10 cellular contexts compared by ENCODE assay signal in the genomic region with DNA sequence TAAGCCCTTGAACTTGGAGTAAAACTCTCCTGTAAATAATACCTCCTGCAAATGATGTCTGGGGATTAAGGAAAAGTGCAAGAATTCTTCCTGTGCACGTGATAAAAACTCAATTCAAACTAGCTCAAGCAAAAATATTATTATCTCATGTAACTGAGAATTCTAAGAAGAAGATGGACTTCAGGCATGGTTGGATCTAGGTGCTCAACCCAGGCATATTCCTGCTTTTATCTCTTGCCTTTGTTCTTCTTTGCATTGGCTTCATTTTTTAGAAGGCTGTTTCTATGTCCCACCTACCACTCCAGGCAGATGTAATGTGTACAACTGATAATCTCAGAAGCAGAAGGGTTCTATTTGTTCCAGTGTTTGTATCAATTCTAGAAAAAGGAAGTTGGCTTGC.
"Had no signal": no experiment of that assay in that cellular context is flagged by ENCODE, and none has a peak within 500 bp of the region (broad histone marks: within the 10 kb centered on the region; RNA-seq: fewer than 3 reads in every experiment).

No MANE protein-coding gene starts in this region.

- H2AFZ ChIP-seq: GM23248 had no signal

- H3K27ac ChIP-seq: GM23248 had no signal

- FAIRE-seq: H54 had no signal

- H3K9me3 ChIP-seq: HAP-1 had no signal

- H3K9ac ChIP-seq: GM23248 had no signal

- H3K36me3 ChIP-seq: HAP-1 had no signal

- H3K4me2 ChIP-seq: GM23338 had no signal

- DNase-seq: GM23248, GOT3, H7, H9, HCEC 1CT, HFFc6 had no signal

- H3K4me3 ChIP-seq: GM23248, GM23338, HAP-1 had no signal

- ATAC-seq: GM23338, HCT116 had no signal

- H3K4me1 ChIP-seq: HAP-1 had no signal
